In the genomic region with DNA sequence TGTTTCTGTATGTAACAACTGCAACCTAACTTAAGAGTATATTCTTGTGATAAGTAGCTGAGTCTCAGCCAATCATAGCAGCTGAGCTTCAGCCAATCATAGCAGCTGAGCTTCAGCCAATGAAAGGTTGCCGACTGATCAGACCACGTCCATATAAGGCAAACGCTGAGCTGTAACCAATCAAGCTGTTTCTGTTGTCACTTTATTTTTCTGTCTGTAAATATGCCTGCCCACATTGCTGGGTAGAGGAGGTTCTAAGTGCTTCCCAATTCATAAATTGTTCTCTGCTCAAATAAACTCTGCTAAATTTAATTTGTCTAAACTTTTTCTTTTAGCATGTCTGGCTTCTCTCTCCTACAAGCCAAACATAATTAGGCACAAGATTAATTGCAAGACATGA, we compare ENCODE assay signal across 23 cellular contexts.
"Had no signal": no experiment of that assay in that cellular context is flagged by ENCODE, and none has a peak within 500 bp of the region (broad histone marks: within the 10 kb centered on the region; RNA-seq: fewer than 3 reads in every experiment).

No MANE protein-coding gene starts in this region.

- DNase-seq: naive thymus-derived CD4-positive, alpha-beta T cell; natural killer cell; occipital lobe; posterior cingulate gyrus; psoas muscle; right cardiac atrium; right lobe of liver; sigmoid colon; small intestine; stimulated activated CD4-positive, alpha-beta T cell treated with anti-CD3 and anti-CD28 coated beads, Interleukin-15, amount 100 ng/mL, for 24 hours; stimulated activated CD4-positive, alpha-beta T cell treated with anti-CD3 and anti-CD28 coated beads, Interleukin-2, amount 100 ng/mL, for 24 hours; stimulated activated CD4-positive, alpha-beta T cell treated with anti-CD3 and anti-CD28 coated beads, Interleukin-2, amount 100 ng/mL, for 48 hours; stimulated activated CD4-positive, alpha-beta T cell treated with anti-CD3 and anti-CD28 coated beads, Interleukin-4, amount 100 ng/mL, for 24 hours; stimulated activated naive B cell treated with anti-CD40 and anti-IgM and Interleukin-4, amounts not matched to agents 10 μg/mL and 1 μg/mL and 100 μg/mL, for 72 hours; stimulated activated naive CD4-positive, alpha-beta T cell treated with Interleukin-2 at 50 U/mL for 16 hours; stomach; tibial artery; transverse colon; upper lobe of right lung; uterus had no signal

- H3K4me1 ChIP-seq: neural progenitor cell, parathyroid adenoma, psoas muscle, right lobe of liver, sigmoid colon, stomach, tibial artery, transverse colon, upper lobe of right lung, uterus had no signal

- H3K9me3 ChIP-seq: psoas muscle, right lobe of liver, sigmoid colon, stomach, tibial artery, transverse colon, upper lobe of right lung, uterus had no signal

- H3K27me3 ChIP-seq: neural progenitor cell, right lobe of liver, sigmoid colon, stomach, tibial artery, transverse colon, upper lobe of right lung, uterus had no signal

- H3K27ac ChIP-seq: neural progenitor cell, parathyroid adenoma, psoas muscle, right lobe of liver, sigmoid colon, stomach, tibial artery, transverse colon, upper lobe of right lung, uterus had no signal

- FAIRE-seq: small intestine had no signal

- H3K4me3 ChIP-seq: neural progenitor cell, psoas muscle, right lobe of liver, sigmoid colon, stomach, tibial artery, transverse colon, upper lobe of right lung, uterus had no signal

- H2AFZ ChIP-seq: neural progenitor cell, parathyroid adenoma had no signal

- H3K79me2 ChIP-seq: parathyroid adenoma had no signal

- H3K4me2 ChIP-seq: neural progenitor cell had no signal

- ATAC-seq: naive thymus-derived CD4-positive, alpha-beta T cell; natural killer cell; psoas muscle; right cardiac atrium; right lobe of liver; stimulated activated effector memory CD8-positive, alpha-beta T cell treated with anti-CD3 and anti-CD28 coated beads, Interleukin-12 subunit alpha, Interleukin-12 subunit beta, amount 100 ng/mL, for 72 hours; stimulated activated naive B cell treated with anti-CD40 and anti-IgM and Interleukin-4, amounts not matched to agents 10 μg/mL and 1 μg/mL and 100 μg/mL, for 72 hours; upper lobe of right lung had no signal

- H3K36me3 ChIP-seq: neural progenitor cell, right lobe of liver, sigmoid colon, stomach, tibial artery, transverse colon, upper lobe of right lung, uterus had no signal
